8 cellular contexts compared by ENCODE assay signal in the genomic region with DNA sequence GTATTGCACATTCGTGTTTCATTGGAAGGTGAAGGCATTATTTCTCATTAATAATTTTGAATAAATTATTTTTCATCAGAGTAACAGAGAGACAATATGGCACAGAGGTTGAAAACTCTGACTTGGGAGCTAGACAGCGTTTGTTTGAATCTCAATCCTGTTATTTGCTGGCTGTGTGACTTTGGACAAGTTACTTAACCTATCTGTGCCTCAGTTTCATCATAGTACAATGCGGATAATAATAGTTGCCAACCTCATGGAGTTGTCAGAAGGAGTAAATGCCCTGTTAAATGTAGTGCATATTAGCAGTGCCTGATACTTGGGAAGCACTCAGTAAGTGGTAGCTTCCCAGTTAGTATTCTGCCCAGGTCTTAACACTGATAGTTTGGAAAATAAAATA.
"Had no signal": no experiment of that assay in that cellular context is flagged by ENCODE, and none has a peak within 500 bp of the region (broad histone marks: within the 10 kb centered on the region; RNA-seq: fewer than 3 reads in every experiment).

No MANE protein-coding gene starts in this region.

- H3K9ac ChIP-seq: KMS-11 had no signal

- FAIRE-seq: HepG2, HTR-8/SVneo had no signal

- H3K27me3 Mint-ChIP-seq: IgD-negative memory B cell had no signal

- DNase-seq: IMR-90, KBM-7, KG1 had no signal

- H3K27ac Mint-ChIP-seq: IgD-negative memory B cell had no signal

- H3K27ac ChIP-seq: HL-60, KMS-11 had no signal

- ATAC-seq: HepG2 had no signal

- H3K4me2 ChIP-seq: KMS-11 had no signal

- H3K36me3 Mint-ChIP-seq: IgD-negative memory B cell had no signal

- H3K4me3 Mint-ChIP-seq: IgD-negative memory B cell had no signal

- H3K4me1 Mint-ChIP-seq: IgD-negative memory B cell had no signal
